Comparison of ENCODE assay signal across 1 cellular context in genomic region chr6:136424901-136425300, GRCh38.
TF ChIP-seq lines count a peak whose summit lies in the region.

No MANE protein-coding gene starts in this region.

TF ChIP-seq in WTC11, 78 proteins besides CTCF, POLR2A, EP300 and RAD21 (continued from another document):
- TF ChIP-seq KAT7 (CRISPR knock-in tag; IDR thresholded peaks at IDR 0.05; ENCODE audit: borderline replicate concordance), result no peak
TF ChIP-seq in WTC11: peak in this region for 0.
